In genomic region chrX:132030264-132030663, GRCh38 we compare ENCODE assay signal across 1 cellular context.
TF ChIP-seq lines count a peak whose summit lies in the region.

No MANE protein-coding gene starts in this region.

TF ChIP-seq in K562, 482 proteins besides CTCF, POLR2A, EP300 and RAD21:
- TF ChIP-seq, protein P1, sequence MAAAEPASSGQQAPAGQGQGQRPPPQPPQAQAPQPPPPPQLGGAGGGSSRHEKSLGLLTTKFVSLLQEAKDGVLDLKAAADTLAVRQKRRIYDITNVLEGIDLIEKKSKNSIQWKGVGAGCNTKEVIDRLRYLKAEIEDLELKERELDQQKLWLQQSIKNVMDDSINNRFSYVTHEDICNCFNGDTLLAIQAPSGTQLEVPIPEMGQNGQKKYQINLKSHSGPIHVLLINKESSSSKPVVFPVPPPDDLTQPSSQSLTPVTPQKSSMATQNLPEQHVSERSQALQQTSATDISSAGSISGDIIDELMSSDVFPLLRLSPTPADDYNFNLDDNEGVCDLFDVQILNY (CRISPR knock-in tag; IDR thresholded peaks at IDR 0.05), result no peak
- TF ChIP-seq, protein P2, sequence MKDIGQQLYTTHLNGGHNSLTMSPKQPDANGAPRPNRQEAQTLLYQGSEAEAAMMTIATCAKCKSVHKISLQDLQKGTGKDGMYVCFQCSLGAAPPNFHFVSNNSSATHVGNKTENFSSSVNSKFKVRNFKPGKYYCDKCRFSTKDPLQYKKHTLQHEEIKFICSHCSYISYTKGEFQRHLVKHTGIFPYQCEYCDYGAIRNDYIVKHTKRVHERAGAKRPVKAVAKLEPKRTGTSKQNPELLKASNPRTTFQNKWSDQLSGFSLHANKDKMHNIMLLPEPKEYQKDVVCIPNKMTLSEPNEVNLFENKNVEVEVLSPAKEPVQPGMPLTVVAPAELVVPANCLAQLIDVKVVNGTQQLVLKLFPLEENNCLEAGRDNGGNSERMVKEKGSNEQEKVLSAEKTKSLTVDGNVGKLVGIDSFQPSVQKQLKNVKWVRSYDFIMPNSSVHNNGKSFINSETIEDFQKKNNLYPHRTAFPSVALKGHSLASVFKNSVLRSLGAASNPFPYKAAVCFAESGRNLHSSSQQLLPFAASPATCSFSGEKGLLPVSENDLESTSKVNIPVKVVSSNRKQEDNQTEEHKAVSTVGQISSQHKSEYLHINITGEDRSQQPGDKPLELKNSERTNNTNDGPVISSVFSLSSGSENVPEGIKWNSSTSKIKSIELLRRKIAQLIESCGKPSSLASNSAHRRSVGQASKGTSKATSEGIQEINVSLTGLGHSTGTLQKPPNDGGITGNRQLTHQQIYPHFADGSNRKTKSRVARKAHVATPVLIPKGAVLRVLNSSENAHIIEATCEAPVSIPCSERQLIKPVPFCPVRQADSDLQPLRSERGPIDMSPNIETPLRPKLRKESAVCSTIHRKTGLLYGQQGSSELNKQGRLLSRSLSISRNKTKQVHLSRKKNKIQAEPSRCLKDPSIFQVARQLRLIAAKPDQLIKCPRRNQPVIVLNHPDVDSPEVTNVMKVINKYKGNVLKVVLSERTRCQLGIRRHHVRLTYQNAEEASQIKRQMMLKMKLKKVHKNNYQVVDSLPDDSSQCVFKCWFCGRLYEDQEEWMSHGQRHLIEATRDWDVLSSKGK (CRISPR knock-in tag; IDR thresholded peaks at IDR 0.05), result no peak
- TF ChIP-seq, protein P3, sequence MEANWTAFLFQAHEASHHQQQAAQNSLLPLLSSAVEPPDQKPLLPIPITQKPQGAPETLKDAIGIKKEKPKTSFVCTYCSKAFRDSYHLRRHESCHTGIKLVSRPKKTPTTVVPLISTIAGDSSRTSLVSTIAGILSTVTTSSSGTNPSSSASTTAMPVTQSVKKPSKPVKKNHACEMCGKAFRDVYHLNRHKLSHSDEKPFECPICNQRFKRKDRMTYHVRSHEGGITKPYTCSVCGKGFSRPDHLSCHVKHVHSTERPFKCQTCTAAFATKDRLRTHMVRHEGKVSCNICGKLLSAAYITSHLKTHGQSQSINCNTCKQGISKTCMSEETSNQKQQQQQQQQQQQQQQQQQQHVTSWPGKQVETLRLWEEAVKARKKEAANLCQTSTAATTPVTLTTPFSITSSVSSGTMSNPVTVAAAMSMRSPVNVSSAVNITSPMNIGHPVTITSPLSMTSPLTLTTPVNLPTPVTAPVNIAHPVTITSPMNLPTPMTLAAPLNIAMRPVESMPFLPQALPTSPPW (CRISPR knock-in tag; IDR thresholded peaks at IDR 0.05), result no peak
- no peak for TF ChIP-seq ATF7 (IDR thresholded peaks at IDR 0.05)
- TF ChIP-seq SRSF7 (optimal IDR thresholded peaks at IDR 0.05; ENCODE audit: low read depth, low read length), result no peak
- no peak for TF ChIP-seq PHF21A (IDR thresholded peaks at IDR 0.05; ENCODE audit: borderline replicate concordance, low read depth)
- TF ChIP-seq, protein P4, sequence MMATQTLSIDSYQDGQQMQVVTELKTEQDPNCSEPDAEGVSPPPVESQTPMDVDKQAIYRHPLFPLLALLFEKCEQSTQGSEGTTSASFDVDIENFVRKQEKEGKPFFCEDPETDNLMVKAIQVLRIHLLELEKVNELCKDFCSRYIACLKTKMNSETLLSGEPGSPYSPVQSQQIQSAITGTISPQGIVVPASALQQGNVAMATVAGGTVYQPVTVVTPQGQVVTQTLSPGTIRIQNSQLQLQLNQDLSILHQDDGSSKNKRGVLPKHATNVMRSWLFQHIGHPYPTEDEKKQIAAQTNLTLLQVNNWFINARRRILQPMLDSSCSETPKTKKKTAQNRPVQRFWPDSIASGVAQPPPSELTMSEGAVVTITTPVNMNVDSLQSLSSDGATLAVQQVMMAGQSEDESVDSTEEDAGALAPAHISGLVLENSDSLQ (IDR thresholded peaks at IDR 0.05), result peak; percentile 56; the same call in 1 of the 2 replicates
- TF ChIP-seq ZNF586 (CRISPR knock-in tag; conservative IDR thresholded peaks at IDR 0.05), result no peak
- TF ChIP-seq ETS1 (conservative IDR thresholded peaks at IDR 0.05; ENCODE audit: control insufficient read depth, low read depth, low read length), result no peak
- no peak for TF ChIP-seq MYNN (IDR thresholded peaks at IDR 0.05)
- TF ChIP-seq MYNN (CRISPR knock-in tag; IDR thresholded peaks at IDR 0.05), result no peak
- no peak for TF ChIP-seq ARID4B (CRISPR knock-in tag; IDR thresholded peaks at IDR 0.05)
- no peak for TF ChIP-seq ETV6 (IDR thresholded peaks at IDR 0.05; ENCODE audit: borderline replicate concordance in 1 of 2, low read depth in 2 of 2, low read length in 1 of 2)
- no peak for TF ChIP-seq ETV6 (CRISPR knock-in tag; IDR thresholded peaks at IDR 0.05; ENCODE audit: borderline replicate concordance)
- no peak for TF ChIP-seq HNRNPUL1 (IDR thresholded peaks at IDR 0.05; ENCODE audit: low read length)
- TF ChIP-seq ZKSCAN3 (CRISPR knock-in tag; IDR thresholded peaks at IDR 0.05), result no peak
- TF ChIP-seq POLR2B (IDR thresholded peaks at IDR 0.05; ENCODE audit: low read depth, partially characterized antibody), result no peak
- no peak for TF ChIP-seq ZBTB1 (CRISPR knock-in tag; IDR thresholded peaks at IDR 0.05; ENCODE audit: borderline replicate concordance, low read depth)
- TF ChIP-seq NR4A1 (CRISPR knock-in tag; IDR thresholded peaks at IDR 0.05), result no peak
- TF ChIP-seq NR4A1 (tag; IDR thresholded peaks at IDR 0.05), result no peak
- TF ChIP-seq NR1H2 (CRISPR knock-in tag; IDR thresholded peaks at IDR 0.05), result no peak
- TF ChIP-seq ZSCAN29 (IDR thresholded peaks at IDR 0.05), result no peak
- TF ChIP-seq BRD9 (IDR thresholded peaks at IDR 0.05; ENCODE audit: low read depth, partially characterized antibody), result no peak
- peak; percentile 71 for TF ChIP-seq MEIS2 (IDR thresholded peaks at IDR 0.05; ENCODE audit: partially characterized antibody)
- TF ChIP-seq ZNF23 (CRISPR knock-in tag; IDR thresholded peaks at IDR 0.05), result no peak
- TF ChIP-seq FOXP1 (CRISPR knock-in tag; IDR thresholded peaks at IDR 0.05), result no peak
- no peak for TF ChIP-seq PBX2 (CRISPR knock-in tag; IDR thresholded peaks at IDR 0.05; ENCODE audit: low read depth)
- TF ChIP-seq PBX2 (tag; conservative IDR thresholded peaks at IDR 0.05; ENCODE audit: low read depth), result peak; percentile 58
- no peak for TF ChIP-seq MAX (CRISPR knock-in tag; IDR thresholded peaks at IDR 0.05)
